28 cellular contexts compared by ENCODE assay signal in genomic region chr2:1609706-1610485, GRCh38.
DNase-seq lines count a peak whose midpoint lies in the region; ATAC-seq, FAIRE-seq and TF ChIP-seq lines count a peak whose summit lies in the region.
"Had no signal": no experiment of that assay in that cellular context is flagged by ENCODE, and none has a peak within 500 bp of the region (broad histone marks: within the 10 kb centered on the region; RNA-seq: fewer than 3 reads in every experiment).

No MANE protein-coding gene starts in this region.

- H3K36me3 ChIP-seq in Panc1 (ENCODE audit: control insufficient read depth, insufficient read depth, low read length) (no peaks in the 10 kb centered on the region), kidney (ENCODE audit: control insufficient read depth in 1 of 2, insufficient read depth in 2 of 2, low read length in 2 of 2) (no peaks in the 10 kb centered on the region), sigmoid colon (no peaks in the 10 kb centered on the region), esophagus squamous epithelium (no peaks in the 10 kb centered on the region)
- H3K36me3 ChIP-seq: esophagus muscularis mucosa, neutrophil, stomach, tibial artery had no signal

- CTCF ChIA-PET in Panc1 (lab: Charles Lee) = no interaction called here

- peak; percentile 37 for DNase-seq in activated effector memory CD4-positive, alpha-beta T cell treated with anti-CD3 and anti-CD28 coated beads, Interleukin-2, amount 50 U/mL, for 16 hours
- no peak for DNase-seq in activated effector memory CD4-positive, alpha-beta T cell treated with Interleukin-2 at 50 U/mL for 16 hours
- DNase-seq in Panc1 (ENCODE audit: low read depth, low spot score) (no peak), kidney (peak; percentile 67), sigmoid colon (peak; percentile 81), RCC 7860 (ENCODE audit: low spot score) (no peak), esophagus squamous epithelium (lab: John Stamatoyannopoulos, UW) (no peak)
- DNase-seq in activated naive CD4-positive, alpha-beta T cell treated with anti-CD3 and anti-CD28 coated beads, Interleukin-2, amount 50 U/mL, for 16 hours = no peak
- DNase-seq: 8988T; activated CD4-positive, alpha-beta memory T cell treated with anti-CD3 and anti-CD28 coated beads for 36 hours; activated CD8-positive, alpha-beta memory T cell treated with anti-CD3 and anti-CD28 coated beads, Interleukin-2, amount 50 U/mL, for 4 hours; DMS 273 treated with DMSO at 0.1 percent for 48 hours; foreskin melanocyte; KBM-7; left cardiac atrium; NCI-H1436 treated with DMSO at 0.1 percent for 48 hours; NCI-H446; NCI-H774; OCI-M1; stomach; T-cell had no signal

- intact Hi-C loops in Panc1 (cut with micrococcal nuclease; ENCODE audit: unreplicated experiment) = no loop called here
- intact Hi-C loops in kidney (cut with DNase I) = no loop called here
- intact Hi-C loops in sigmoid colon (cut with DNase I) = no loop called here
- intact Hi-C loops in esophagus squamous epithelium (cut with DNase I) = no loop called here

- no peak for TF ChIP-seq EP300 in sigmoid colon (IDR thresholded peaks at IDR 0.05)

- no TSS peak for BruUV-seq in Panc1 (replicated peaks; lab: Mats Ljungman, UMichigan)

- no peak overlapping the region for H3K4me3 ChIP-seq in Panc1 (ENCODE audit: low read depth in 2 of 2, low read length in 2 of 2)
- H3K4me3 ChIP-seq in kidney (ENCODE audit: low read length in 2 of 2) = no peak overlapping the region
- no peak overlapping the region for H3K4me3 ChIP-seq in sigmoid colon
- no peak overlapping the region for H3K4me3 ChIP-seq in esophagus squamous epithelium
- H3K4me3 ChIP-seq: coronary artery, esophagus muscularis mucosa, skin epidermis, stomach, tibial artery had no signal

- no peak for ATAC-seq in Panc1
- ATAC-seq: activated naive CD4-positive, alpha-beta T cell treated with anti-CD3 and anti-CD28 coated beads, Interleukin-2, amount 50 U/mL, for 72 hours; left cardiac atrium; T-cell had no signal

- H3K4me1 ChIP-seq in Panc1 (ENCODE audit: control insufficient read depth, insufficient read depth, low read length) (peaks cover 24% of the 10 kb centered on the region), kidney (ENCODE audit: control insufficient read depth in 1 of 2, insufficient read depth in 1 of 2, low read depth in 1 of 2, low read length in 2 of 2) (peaks cover 0 to 3% of the 10 kb centered on the region in 2 donors), sigmoid colon (peaks cover 0 to 6% (median 0%) of the 10 kb centered on the region in 4 donors), esophagus squamous epithelium (peaks cover 0 to 11% (median 0%) of the 10 kb centered on the region in 3 donors)

- TF ChIP-seq POLR2A in sigmoid colon (IDR thresholded peaks at IDR 0.05) (no peak), esophagus squamous epithelium (IDR thresholded peaks at IDR 0.05) (no peak)

- H3K9me3 ChIP-seq in Panc1 (ENCODE audit: control insufficient read depth, insufficient read depth, low read depth, low read length) = no peaks in the 10 kb centered on the region
- H3K9me3 ChIP-seq in kidney (ENCODE audit: control insufficient read depth in 1 of 2, low read length in 2 of 2) = no peaks in the 10 kb centered on the region
- no peaks in the 10 kb centered on the region for H3K9me3 ChIP-seq in sigmoid colon
- no peaks in the 10 kb centered on the region for H3K9me3 ChIP-seq in esophagus squamous epithelium
- H3K9me3 ChIP-seq: esophagus muscularis mucosa, neutrophil, stomach, tibial artery had no signal

- FAIRE-seq in kidney (lab: Jason Lieb, UNC) (no peak), RCC 7860 (lab: Jason Lieb, UNC) (no peak)
- FAIRE-seq: H1 had no signal

- H3K27me3 ChIP-seq in Panc1 (ENCODE audit: control insufficient read depth, insufficient read depth, low read length) = no peaks in the 10 kb centered on the region
- H3K27me3 ChIP-seq in sigmoid colon = no peaks in the 10 kb centered on the region
- H3K27me3 ChIP-seq in esophagus squamous epithelium = peaks cover 0 to 32% (median 0%) of the 10 kb centered on the region in 4 donors
- H3K27me3 ChIP-seq: esophagus muscularis mucosa, tibial artery had no signal

- WGBS in sigmoid colon, 2 donors = 74 to 86% methylated on average over 27 of the region's 27 CpGs
- 71 to 73% methylated on average over 20 to 23 of the region's 27 CpGs for WGBS in esophagus squamous epithelium, 2 donors

- H3K27ac ChIP-seq in Panc1 (ENCODE audit: low read length) = peak overlapping the region; percentile 51
- H3K27ac ChIP-seq in kidney (ENCODE audit: low read depth in 2 of 2, low read length in 2 of 2) = no peak overlapping the region
- H3K27ac ChIP-seq in sigmoid colon = peak overlapping the region in 2 of 4 donors; percentile 7 to 40
- H3K27ac ChIP-seq in esophagus squamous epithelium = no peak overlapping the region
- H3K27ac ChIP-seq: coronary artery, esophagus muscularis mucosa, neutrophil, skin epidermis, stomach, tibial artery had no signal

- TF ChIP-seq CTCF in Panc1 (IDR thresholded peaks at IDR 0.05) = no peak
- TF ChIP-seq CTCF in kidney (IDR thresholded peaks at IDR 0.05; ENCODE audit: borderline replicate concordance, extremely low read depth, insufficient read depth) = no peak
- TF ChIP-seq CTCF in sigmoid colon (IDR thresholded peaks at IDR 0.05) = no peak
- TF ChIP-seq CTCF in esophagus squamous epithelium (IDR thresholded peaks at IDR 0.05) = no peak

- POLR2A ChIA-PET in Panc1 (lab: Charles Lee) = no interaction called here

- H3K9ac ChIP-seq in kidney (ENCODE audit: low read length in 2 of 2) = no peak overlapping the region

- in situ Hi-C loops in Panc1 (cut with HindIII; ENCODE audit: low pct_unique_long_range_greater_than_20kb, low sequenced_read_pairs) = no loop called here

Comparison
In these comparisons a context has a peak if more than half of its experiments do, and no peak if none do; other contexts are left out.
1. DNase-seq: peak in activated effector memory CD4-positive, alpha-beta T cell treated with anti-CD3 and anti-CD28 coated beads, Interleukin-2, amount 50 U/mL, for 16 hours (single experiment), kidney (single experiment) and sigmoid colon (single experiment); none in activated effector memory CD4-positive, alpha-beta T cell treated with Interleukin-2 at 50 U/mL for 16 hours (single experiment), Panc1 (single experiment), RCC 7860 (single experiment), esophagus squamous epithelium (single experiment) and activated naive CD4-positive, alpha-beta T cell treated with anti-CD3 and anti-CD28 coated beads, Interleukin-2, amount 50 U/mL, for 16 hours (single experiment).